ENCODE assay signal across 22 cellular contexts in the genomic region with DNA sequence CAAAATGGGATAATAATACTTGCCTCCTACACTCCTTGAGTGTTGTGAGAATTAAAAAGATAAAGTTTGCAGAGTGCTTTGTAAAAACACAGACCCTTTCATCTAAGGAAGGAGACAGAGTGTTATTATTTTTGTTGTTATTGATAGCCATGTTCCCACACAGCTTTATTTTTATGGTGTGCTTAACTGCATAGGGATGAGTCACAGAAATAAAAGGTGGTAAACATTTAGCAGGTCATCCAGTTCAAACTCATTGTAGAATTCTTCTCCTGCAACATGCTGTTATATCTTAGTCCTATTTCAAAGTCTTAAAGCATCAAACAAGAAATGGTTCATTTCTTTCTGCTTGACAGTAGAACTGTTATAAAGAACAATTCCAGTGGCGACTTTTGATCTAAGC.
"Had no signal": no experiment of that assay in that cellular context is flagged by ENCODE, and none has a peak within 500 bp of the region (broad histone marks: within the 10 kb centered on the region; RNA-seq: fewer than 3 reads in every experiment).

No MANE protein-coding gene starts in this region.

- H3K4me3 ChIP-seq: breast epithelium, MG63 had no signal

- H3K36me3 ChIP-seq: breast epithelium, MG63 had no signal

- H3K27ac ChIP-seq: breast epithelium had no signal

- H3K27me3 ChIP-seq: breast epithelium, MG63 had no signal

- H3K4me1 ChIP-seq: breast epithelium had no signal

- ATAC-seq: activated CD8-positive, alpha-beta T cell treated with anti-CD3 and anti-CD28 coated beads, Interleukin-2, amount 10 ng/mL, durations not matched to agents 7 days and 5 days; T-helper 17 cell; WTC11 had no signal

- DNase-seq: activated CD4-positive, alpha-beta T cell treated with anti-CD3 and anti-CD28 coated beads for 48 hours; activated CD4-positive, alpha-beta T cell treated with anti-CD3 and anti-CD28 coated beads, Interleukin-2, amount 50 U/mL, for 4 hours; activated CD4-positive, CD25-positive, alpha-beta regulatory T cell treated with anti-CD3 and anti-CD28 coated beads, Interleukin-2, amount 50 U/mL, for 72 hours; activated CD8-positive, alpha-beta memory T cell treated with anti-CD3 and anti-CD28 coated beads, Interleukin-2, amount 50 U/mL, for 48 hours; activated CD8-positive, alpha-beta T cell treated with anti-CD3 and anti-CD28 coated beads, Interleukin-2, amount 10 ng/mL, durations not matched to agents 7 days and 5 days; activated effector memory CD4-positive, alpha-beta T cell treated with Interleukin-2 at 50 U/mL for 16 hours; activated naive CD4-positive, alpha-beta T cell; activated T-cell treated with anti-CD3 and anti-CD28 coated beads, Interleukin-2, amount 50 U/mL, for 1 hour; aorta; caudate nucleus; Kasumi-1; MG63; NCI-H1105 treated with DMSO at 0.1 percent for 48 hours; NCI-H1436 treated with DMSO at 0.1 percent for 48 hours; NCI-H187; NCI-H2081; NCI-H524; SHP77 treated with DMSO at 0.1 percent for 48 hours; T-helper 17 cell; T-helper 9 cell had no signal

- H3K9me3 ChIP-seq: breast epithelium, MG63 had no signal
